9 cellular contexts compared by ENCODE assay signal in the genomic region with DNA sequence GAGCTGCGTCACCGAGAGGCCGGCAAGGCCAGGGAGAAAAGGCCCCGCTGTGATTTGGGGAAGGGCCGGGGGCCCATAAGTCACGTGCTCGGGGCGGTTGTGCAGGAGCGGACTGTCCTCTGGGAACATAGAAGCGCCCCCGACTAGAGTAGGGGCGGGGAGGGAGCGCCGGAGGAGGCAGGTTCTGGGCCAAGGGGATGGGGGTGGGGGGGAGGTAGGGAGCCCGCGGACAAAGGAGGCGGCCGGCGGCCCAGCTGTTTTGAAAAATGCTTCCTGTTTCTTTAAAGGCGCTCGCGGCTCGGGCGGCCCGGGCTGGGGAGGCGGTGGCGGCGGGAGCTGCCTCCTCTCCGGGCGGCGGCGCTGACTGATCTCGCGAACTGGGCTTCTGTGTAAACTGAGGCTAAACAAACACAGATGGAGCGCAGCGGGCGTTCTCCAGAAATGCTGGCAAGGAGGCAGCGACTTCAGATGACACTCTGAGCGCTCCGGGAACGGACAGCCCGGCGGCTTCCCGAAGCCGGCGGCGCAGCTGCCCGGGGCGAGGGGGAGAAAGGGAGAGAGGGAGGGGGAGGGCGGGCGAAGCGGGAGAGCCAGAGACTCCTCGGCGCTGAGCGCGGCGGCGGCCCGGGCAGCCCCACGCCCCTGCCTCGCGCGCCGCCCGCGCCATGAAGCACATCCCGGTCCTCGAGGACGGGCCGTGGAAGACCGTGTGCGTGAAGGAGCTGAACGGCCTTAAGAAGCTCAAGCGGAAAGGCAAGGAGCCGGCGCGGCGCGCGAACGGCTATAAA. TPM values are rescaled to one million over a fixed set of nuclear protein-coding genes. Genes with fewer than 3 reads are reported as not detected.
DNase-seq lines count a peak whose midpoint lies in the region; ATAC-seq and TF ChIP-seq lines count a peak whose summit lies in the region.
"Had no signal": no experiment of that assay in that cellular context is flagged by ENCODE, and none has a peak within 500 bp of the region (broad histone marks: within the 10 kb centered on the region; RNA-seq: fewer than 3 reads in every experiment).

A gene with protein sequence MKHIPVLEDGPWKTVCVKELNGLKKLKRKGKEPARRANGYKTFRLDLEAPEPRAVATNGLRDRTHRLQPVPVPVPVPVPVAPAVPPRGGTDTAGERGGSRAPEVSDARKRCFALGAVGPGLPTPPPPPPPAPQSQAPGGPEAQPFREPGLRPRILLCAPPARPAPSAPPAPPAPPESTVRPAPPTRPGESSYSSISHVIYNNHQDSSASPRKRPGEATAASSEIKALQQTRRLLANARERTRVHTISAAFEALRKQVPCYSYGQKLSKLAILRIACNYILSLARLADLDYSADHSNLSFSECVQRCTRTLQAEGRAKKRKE (plus strand): TSS at position 467 of the 788 bp plus-strand sequence. CDS start 199 bp downstream, at position 666.

- H3K4me3 ChIP-seq in fibroblast of the aortic adventitia (ENCODE audit: low read depth, low read length) (peak within 1 kb of the TSS; percentile 95), upper lobe of left lung (peak within 1 kb of the TSS; percentile 72 to 95 (median 84))

- 1% methylated on average over 59 of the region's 81 CpGs; no CpG with 5 or more reads in 1 of the 2 donors for WGBS in upper lobe of left lung, 2 donors

- ATAC-seq in upper lobe of left lung (ENCODE audit: low FRiP score in 2 of 2): peak; percentile 24 to 65

- H3K36me3 ChIP-seq in upper lobe of left lung: peaks cover 0 to 20% (median 3%) of the 10 kb centered on the region in 4 donors

- peaks cover 0 to 13% (median 0%) of the 10 kb centered on the region in 4 donors for H3K27me3 ChIP-seq in upper lobe of left lung

- peaks cover 54 to 93% (median 61%) of the 10 kb centered on the region in 4 donors for H3K4me1 ChIP-seq in upper lobe of left lung

- H3K9me3 ChIP-seq in upper lobe of left lung: no peaks in the 10 kb centered on the region

- peak in 2 of 4 donors; percentile 62 to 73 for TF ChIP-seq POLR2A in upper lobe of left lung (IDR thresholded peaks at IDR 0.05)

- DNase-seq in NCI-H2081 (lab: John Stamatoyannopoulos, UW) (peak; percentile 60 to 69), NCI-H2081 treated with DMSO at 0.1 percent for 48 hours (lab: John Stamatoyannopoulos, UW) (no peak), NCI-H1092 (lab: John Stamatoyannopoulos, UW) (peak; percentile 46), fibroblast of the aortic adventitia (ENCODE audit: low read depth) (peak; percentile 67), myocyte (ENCODE audit: low read depth) (peak; percentile 68), upper lobe of left lung (peak; percentile 72 to 95), cortex of kidney (lab: John Stamatoyannopoulos, UW) (no peak)
- peak; percentile 71 for DNase-seq in activated CD8-positive, alpha-beta memory T cell treated with anti-CD3 and anti-CD28 coated beads, Interleukin-2, amount 50 U/mL, for 48 hours

- TF ChIP-seq EP300 in upper lobe of left lung (IDR thresholded peaks at IDR 0.05): no peak

- H3K27ac ChIP-seq in upper lobe of left lung: peak within 1 kb of the TSS; percentile 82 to 98 (median 91)
- H3K27ac ChIP-seq: C4-2B had no signal

- no peak for TF ChIP-seq CTCF in fibroblast of the aortic adventitia (IDR thresholded peaks at IDR 0.05; ENCODE audit: insufficient read depth, low read length)
- TF ChIP-seq CTCF in upper lobe of left lung (IDR thresholded peaks at IDR 0.05): no peak

RNA-seq across cellular contexts. Expression of the gene that starts here (rescaled TPM):
- total RNA-seq in fibroblast of the aortic adventitia (ENCODE audit: low replicate concordance) (17.0 and 22.0 TPM in 2 replicates), myocyte (7.2 and 8.3 TPM in 2 replicates), upper lobe of left lung (100 to 1,000 TPM in 2 of 6 donors, 10 to 100 TPM in 4; 60.2 to 121 (median 85.1) TPM)
- 3.1 TPM for polyA plus RNA-seq in myocyte (2012)

Comparison
In these comparisons a context has a peak if more than half of its experiments do, and no peak if none do; other contexts are left out.
1. DNase-seq: peak in NCI-H2081 (2 of 2), NCI-H1092 (single experiment), activated CD8-positive, alpha-beta memory T cell treated with anti-CD3 and anti-CD28 coated beads, Interleukin-2, amount 50 U/mL, for 48 hours (single experiment), fibroblast of the aortic adventitia (single experiment), myocyte (single experiment) and upper lobe of left lung (2 of 2); none in NCI-H2081 treated with DMSO at 0.1 percent for 48 hours (single experiment) and cortex of kidney (single experiment).